ENCODE assay signal across 11 cellular contexts in the genomic region with DNA sequence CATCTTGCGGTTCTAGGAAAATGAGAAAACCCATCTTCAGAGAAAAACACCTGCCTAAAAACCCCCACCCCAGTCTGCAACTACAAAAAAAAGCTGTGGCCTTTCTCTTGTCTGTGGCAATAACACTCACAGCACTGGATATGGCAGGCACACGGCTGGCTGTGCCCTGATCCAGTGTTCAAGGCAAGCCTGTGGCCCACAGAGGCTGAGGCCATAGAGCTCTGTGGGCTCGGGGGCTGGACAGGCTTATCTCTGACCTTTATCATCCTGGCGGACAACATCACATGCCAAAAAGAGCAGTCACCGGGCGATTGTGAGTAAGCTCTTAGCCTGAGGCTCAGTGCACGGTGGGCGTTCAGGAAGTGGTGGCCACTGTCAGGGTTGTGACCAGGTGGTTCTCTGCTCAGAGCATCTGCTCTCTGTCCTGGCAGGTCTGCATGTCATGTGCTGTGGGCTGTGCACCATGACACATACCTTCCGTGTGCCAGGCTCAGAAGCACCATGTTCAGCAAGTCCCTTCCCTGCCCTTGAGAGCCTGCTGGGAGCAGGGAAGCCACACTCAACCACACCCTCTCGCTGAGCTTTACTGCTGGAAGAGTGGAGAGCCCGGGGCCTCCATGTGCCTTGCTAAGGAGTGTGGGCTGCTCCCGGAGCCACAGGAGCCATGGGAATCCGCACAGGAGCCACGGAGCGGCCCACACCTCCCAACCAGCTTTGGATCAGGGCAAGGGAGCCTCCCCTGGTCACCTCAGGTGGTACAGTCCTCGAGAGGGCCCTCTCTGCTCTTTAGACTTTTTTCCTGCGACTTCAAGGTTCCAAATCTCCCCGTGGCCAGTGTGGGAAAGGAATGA. TPM values are rescaled to one million over a fixed set of nuclear protein-coding genes. Genes with fewer than 3 reads are reported as not detected.
DNase-seq lines count a peak whose midpoint lies in the region; ATAC-seq and TF ChIP-seq lines count a peak whose summit lies in the region.
"Had no signal": no experiment of that assay in that cellular context is flagged by ENCODE, and none has a peak within 500 bp of the region (broad histone marks: within the 10 kb centered on the region; RNA-seq: fewer than 3 reads in every experiment).

No MANE protein-coding gene starts in this region.

- H3K27me3 ChIP-seq in PC-9 (ENCODE audit: insufficient read depth, low read depth): no peaks in the 10 kb centered on the region
- no peaks in the 10 kb centered on the region for H3K27me3 ChIP-seq in esophagus squamous epithelium

- POLR2A ChIA-PET in PC-9 (lab: Charles Lee; ENCODE audit: unreplicated experiment): interaction anchor here (0.5 to 0.8 kb wide), 8 partner anchors 20 to 1534 kb away, joined by 3 to 36 read pairs (median 8); no protein-coding TSS in a partner anchor
- POLR2A ChIA-PET in GM10248 (lab: Yijun Ruan, JAX): interaction anchor here (0.5 to 0.6 kb wide), 2 partner anchors 27 to 413 kb away, joined by 5 to 6 read pairs; no protein-coding TSS in a partner anchor

- peak; percentile 63 for DNase-seq in activated CD4-positive, alpha-beta T cell treated with anti-CD3 and anti-CD28 coated beads, Interleukin-2, amount 10 ng/mL, durations not matched to agents 24 days and 14 days
- DNase-seq in activated CD4-positive, alpha-beta T cell treated with anti-CD3 and anti-CD28 coated beads, Interleukin-2, amount 50 U/mL, for 4 hours: no peak
- peak; percentile 95 to 99 for DNase-seq in PC-9
- DNase-seq in esophagus squamous epithelium (lab: John Stamatoyannopoulos, UW): no peak
- peak; percentile 26 to 37 for DNase-seq in stimulated activated naive CD8-positive, alpha-beta T cell treated with anti-CD3 and anti-CD28 coated beads, Interleukin-15, amount 100 ng/mL, for 72 hours
- DNase-seq in GM10248 (ENCODE audit: extremely low spot score): no peak
- no peak for DNase-seq in G401 (ENCODE audit: low spot score)

- H3K4me1 Mint-ChIP-seq in activated CD4-positive, alpha-beta T cell treated with anti-CD3 and anti-CD28 coated beads, Interleukin-2, amount 10 ng/mL, durations not matched to agents 24 days and 14 days: peaks cover 13% of the 10 kb centered on the region
- peaks cover 13% of the 10 kb centered on the region for H3K4me1 Mint-ChIP-seq in stimulated activated naive CD8-positive, alpha-beta T cell treated with anti-CD3 and anti-CD28 coated beads, Interleukin-15, amount 100 ng/mL, for 72 hours
- H3K4me1 Mint-ChIP-seq: CD14-positive monocyte had no signal

- peak overlapping the region; percentile 72 for H3K27ac Mint-ChIP-seq in activated CD4-positive, alpha-beta T cell treated with anti-CD3 and anti-CD28 coated beads, Interleukin-2, amount 10 ng/mL, durations not matched to agents 24 days and 14 days
- H3K27ac Mint-ChIP-seq in stimulated activated naive CD8-positive, alpha-beta T cell treated with anti-CD3 and anti-CD28 coated beads, Interleukin-15, amount 100 ng/mL, for 72 hours: peak overlapping the region in 1 of 2 donors; percentile 27
- H3K27ac Mint-ChIP-seq: CD14-positive monocyte; stimulated activated naive CD8-positive, alpha-beta T cell treated with anti-CD3 and anti-CD28 coated beads, Interleukin-15, Interleukin-2, amounts not matched to agents 100 ng/mL and 50 ng/mL, for 24 hours had no signal

- H4K20me1 ChIP-seq in PC-9 (ENCODE audit: insufficient read depth): no peaks in the 10 kb centered on the region

- peak overlapping the region; percentile 16; the same call in 1 of the 2 replicates for H3K4me3 ChIP-seq in PC-9
- peak overlapping the region in 1 of 4 donors; percentile 15 for H3K4me3 ChIP-seq in esophagus squamous epithelium
- H3K4me3 ChIP-seq: lung had no signal

- H3F3A ChIP-seq in PC-9 (ENCODE audit: insufficient read depth, low read depth): peaks cover 35% of the 10 kb centered on the region

- H3K9me3 Mint-ChIP-seq in activated CD4-positive, alpha-beta T cell treated with anti-CD3 and anti-CD28 coated beads, Interleukin-2, amount 10 ng/mL, durations not matched to agents 24 days and 14 days: no peaks in the 10 kb centered on the region
- H3K9me3 Mint-ChIP-seq in stimulated activated naive CD8-positive, alpha-beta T cell treated with anti-CD3 and anti-CD28 coated beads, Interleukin-15, amount 100 ng/mL, for 72 hours: no peaks in the 10 kb centered on the region
- H3K9me3 Mint-ChIP-seq: CD14-positive monocyte; stimulated activated naive CD8-positive, alpha-beta T cell treated with anti-CD3 and anti-CD28 coated beads, Interleukin-15, Interleukin-2, amounts not matched to agents 100 ng/mL and 50 ng/mL, for 24 hours had no signal

- peak in 1 of 4 donors; percentile 16 for TF ChIP-seq POLR2A in esophagus squamous epithelium (IDR thresholded peaks at IDR 0.05)

- H3K36me3 ChIP-seq in PC-9 (ENCODE audit: low read depth) (no peaks in the 10 kb centered on the region), esophagus squamous epithelium (no peaks in the 10 kb centered on the region)

- H3K9me3 ChIP-seq in PC-9 (ENCODE audit: insufficient read depth, low read depth): no peaks in the 10 kb centered on the region
- no peaks in the 10 kb centered on the region for H3K9me3 ChIP-seq in esophagus squamous epithelium

- peaks cover 7% of the 10 kb centered on the region for H3K27me3 Mint-ChIP-seq in activated CD4-positive, alpha-beta T cell treated with anti-CD3 and anti-CD28 coated beads, Interleukin-2, amount 10 ng/mL, durations not matched to agents 24 days and 14 days
- H3K27me3 Mint-ChIP-seq in stimulated activated naive CD8-positive, alpha-beta T cell treated with anti-CD3 and anti-CD28 coated beads, Interleukin-15, amount 100 ng/mL, for 72 hours: peaks cover 44% of the 10 kb centered on the region

- in situ Hi-C loops in G401 (cut with HindIII; ENCODE audit: low sequenced_read_pairs): no loop called here

- peak; percentile 94 for ATAC-seq in stimulated activated naive CD8-positive, alpha-beta T cell treated with anti-CD3 and anti-CD28 coated beads, Interleukin-15, amount 100 ng/mL, for 72 hours
- ATAC-seq in GM21528 (IDR thresholded peaks at IDR 0.05; ENCODE audit: low FRiP score, unreplicated experiment): no peak

- H3K4me3 Mint-ChIP-seq in activated CD4-positive, alpha-beta T cell treated with anti-CD3 and anti-CD28 coated beads, Interleukin-2, amount 10 ng/mL, durations not matched to agents 24 days and 14 days: peak overlapping the region; percentile 40
- peak overlapping the region in 1 of 2 donors; percentile 43 for H3K4me3 Mint-ChIP-seq in stimulated activated naive CD8-positive, alpha-beta T cell treated with anti-CD3 and anti-CD28 coated beads, Interleukin-15, amount 100 ng/mL, for 72 hours
- H3K4me3 Mint-ChIP-seq: CD14-positive monocyte; stimulated activated naive CD8-positive, alpha-beta T cell treated with anti-CD3 and anti-CD28 coated beads, Interleukin-15, Interleukin-2, amounts not matched to agents 100 ng/mL and 50 ng/mL, for 24 hours had no signal

- CTCF ChIA-PET in PC-9 (lab: Charles Lee): interaction anchor here (0.6 to 2.1 kb wide), 7 partner anchors 16 to 47 kb away, joined by 3 to 7 read pairs (median 5); partner anchors contain the start of gene NR6A1
- CTCF ChIA-PET in GM10248 (lab: Yijun Ruan, JAX): interaction anchor here (1.0 to 2.2 kb wide), 11 partner anchors 9 to 44 kb away, joined by 3 to 13 read pairs (median 5); partner anchors contain the start of genes OLFML2A and WDR38

- BruUV-seq in PC-9 (replicated peaks; lab: Mats Ljungman, UMichigan): TSS peak; percentile 68

- H3K9me2 ChIP-seq in PC-9 (ENCODE audit: insufficient read depth): no peaks in the 10 kb centered on the region

- peak overlapping the region; percentile 71 for H3K4me2 ChIP-seq in PC-9

- H3K27ac ChIP-seq in PC-9 (peak overlapping the region; percentile 79), esophagus squamous epithelium (peak overlapping the region; percentile 84 to 94 (median 86))

- H2AFZ ChIP-seq in PC-9: peak overlapping the region; percentile 83

- intact Hi-C loops in activated CD4-positive, alpha-beta T cell treated with anti-CD3 and anti-CD28 coated beads, Interleukin-2, amount 10 ng/mL, durations not matched to agents 24 days and 14 days (cut with micrococcal nuclease): no loop called here
- intact Hi-C loops in PC-9 (cut with micrococcal nuclease; ENCODE audit: unreplicated experiment): loop anchor here (1.0 to 2.0 kb wide), 4 partner anchors 8 to 39 kb away; partner anchors contain the start of gene WDR38
- intact Hi-C loops in esophagus squamous epithelium (cut with DNase I): no loop called here

- H3K4me1 ChIP-seq in PC-9 (replicated peaks; ENCODE audit: insufficient read depth) (peaks cover 31% of the 10 kb centered on the region), esophagus squamous epithelium (peaks cover 22 to 67% (median 33%) of the 10 kb centered on the region in 3 donors)

- H3K79me2 ChIP-seq in PC-9 (ENCODE audit: low read depth): no peaks in the 10 kb centered on the region

- no peak for TF ChIP-seq CTCF in PC-9 (conservative IDR thresholded peaks at IDR 0.05)
- TF ChIP-seq CTCF in esophagus squamous epithelium (IDR thresholded peaks at IDR 0.05): no peak
- TF ChIP-seq CTCF in GM10248 (IDR thresholded peaks at IDR 0.05; ENCODE audit: control extremely low read depth, extremely low read depth, low read depth, missing control alignments): no peak

- no peaks in the 10 kb centered on the region for H3K36me3 Mint-ChIP-seq in activated CD4-positive, alpha-beta T cell treated with anti-CD3 and anti-CD28 coated beads, Interleukin-2, amount 10 ng/mL, durations not matched to agents 24 days and 14 days (ENCODE audit: low read depth)
- H3K36me3 Mint-ChIP-seq: CD14-positive monocyte had no signal

- 30 to 64% methylated on average over 12 to 13 of the region's 18 CpGs for WGBS in esophagus squamous epithelium, 2 donors

RNA-seq across cellular contexts. Expression of gene WDR38, which starts 34.6 kb away (rescaled TPM):
- not detected in 2 replicates for total RNA-seq in activated CD4-positive, alpha-beta T cell treated with anti-CD3 and anti-CD28 coated beads, Interleukin-2, amount 10 ng/mL, durations not matched to agents 24 days and 14 days
- not detected in 2 replicates for total RNA-seq in PC-9 (2021)
- not detected for total RNA-seq in esophagus squamous epithelium
- total RNA-seq in G401 (2014; rRNA removed; shearing (Covaris generic)): 0.62 TPM in 1 of 2 replicates, not detected in the other

RNA-seq across cellular contexts. Expression of gene OLFML2A, which starts 41.7 kb away (rescaled TPM):
- not detected in 2 replicates for total RNA-seq in activated CD4-positive, alpha-beta T cell treated with anti-CD3 and anti-CD28 coated beads, Interleukin-2, amount 10 ng/mL, durations not matched to agents 24 days and 14 days
- total RNA-seq in PC-9 (2021): 5.7 and 9.0 TPM in 2 replicates
- 10 to 100 TPM in 3 of 4 donors, 1 to 10 TPM in 1; 9.0 to 21.7 (median 13.6) TPM for total RNA-seq in esophagus squamous epithelium
- total RNA-seq in G401 (2014; rRNA removed; shearing (Covaris generic)): 9.4 and 12.0 TPM in 2 replicates

RNA-seq across cellular contexts. Expression of gene RPL35, which starts 43.1 kb away (rescaled TPM):
- total RNA-seq in activated CD4-positive, alpha-beta T cell treated with anti-CD3 and anti-CD28 coated beads, Interleukin-2, amount 10 ng/mL, durations not matched to agents 24 days and 14 days: 1,878 and 1,905 TPM in 2 replicates
- total RNA-seq in PC-9 (2021) (2,125 and 2,313 TPM in 2 replicates), esophagus squamous epithelium (1,000 to 10,000 TPM; 2,345 to 3,186 (median 2,827) TPM)
- 2,015 and 3,321 TPM in 2 replicates for total RNA-seq in G401 (2014; rRNA removed; shearing (Covaris generic))

RNA-seq across cellular contexts. Expression of gene ARPC5L, which starts 43.3 kb away (rescaled TPM):
- total RNA-seq in activated CD4-positive, alpha-beta T cell treated with anti-CD3 and anti-CD28 coated beads, Interleukin-2, amount 10 ng/mL, durations not matched to agents 24 days and 14 days: 99.8 and 103 TPM in 2 replicates
- total RNA-seq in PC-9 (2021) (71.0 and 84.4 TPM in 2 replicates), esophagus squamous epithelium (10 to 100 TPM; 39.1 to 59.6 (median 45.3) TPM)
- total RNA-seq in G401 (2014; rRNA removed; shearing (Covaris generic)): 29.4 and 46.0 TPM in 2 replicates

RNA-seq across cellular contexts. Expression of gene NR6A1, which starts 47.5 kb away (rescaled TPM):
- 2.3 and 2.7 TPM in 2 replicates for total RNA-seq in activated CD4-positive, alpha-beta T cell treated with anti-CD3 and anti-CD28 coated beads, Interleukin-2, amount 10 ng/mL, durations not matched to agents 24 days and 14 days
- total RNA-seq in PC-9 (2021): 13.0 TPM in 2 replicates
- total RNA-seq in esophagus squamous epithelium: 1 to 10 TPM; 1.9 to 4.0 (median 2.7) TPM
- total RNA-seq in G401 (2014; rRNA removed; shearing (Covaris generic)): 25.4 and 32.1 TPM in 2 replicates

Comparison
In these comparisons a context has a peak if more than half of its experiments do, and no peak if none do; other contexts are left out.
1. DNase-seq: peak in activated CD4-positive, alpha-beta T cell treated with anti-CD3 and anti-CD28 coated beads, Interleukin-2, amount 10 ng/mL, durations not matched to agents 24 days and 14 days (single experiment), PC-9 (2 of 2) and stimulated activated naive CD8-positive, alpha-beta T cell treated with anti-CD3 and anti-CD28 coated beads, Interleukin-15, amount 100 ng/mL, for 72 hours (2 of 2); none in activated CD4-positive, alpha-beta T cell treated with anti-CD3 and anti-CD28 coated beads, Interleukin-2, amount 50 U/mL, for 4 hours (0 of 2), esophagus squamous epithelium (single experiment), GM10248 (single experiment) and G401 (single experiment).